ENCODE assay signal across 12 cellular contexts in the genomic region with DNA sequence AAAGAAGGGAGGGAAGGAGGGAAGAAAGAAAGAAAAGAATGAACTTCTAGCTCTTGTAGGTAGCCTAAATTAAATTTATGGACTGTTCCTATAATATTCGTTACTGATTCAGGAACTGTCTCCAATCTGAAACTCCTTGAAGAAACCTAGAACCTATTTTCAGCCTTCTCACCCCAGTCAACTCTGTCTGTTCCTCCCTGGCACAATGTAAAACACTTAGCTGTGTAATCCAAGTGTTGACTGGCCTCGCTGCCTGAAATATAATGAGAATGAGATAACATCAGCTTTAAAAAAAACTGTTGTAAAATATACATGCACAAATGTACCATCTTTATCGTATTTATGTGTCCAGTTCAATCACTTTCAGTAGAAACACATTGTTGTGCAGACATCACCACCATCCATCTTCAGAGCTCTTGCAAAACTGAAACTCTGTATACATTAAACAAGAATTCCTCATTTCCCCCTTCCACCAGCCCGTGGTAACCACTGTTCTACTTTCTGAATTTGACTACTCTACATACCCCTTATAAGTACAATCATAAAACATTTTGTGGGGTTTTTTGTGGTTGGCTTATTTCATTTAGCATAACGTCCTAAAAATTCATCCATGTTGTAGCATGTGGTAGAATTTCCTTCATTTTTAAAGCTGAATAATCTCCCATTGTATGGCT. TPM values are rescaled to one million over a fixed set of nuclear protein-coding genes. Genes with fewer than 3 reads are reported as not detected.
A peak's percentile ranks its signal among the peaks of the same experiment; 100 is the strongest.
DNase-seq lines count a peak whose midpoint lies in the region; ATAC-seq lines count a peak whose summit lies in the region.
"Had no signal": no experiment of that assay in that cellular context is flagged by ENCODE, and none has a peak within 500 bp of the region (broad histone marks: within the 10 kb centered on the region; RNA-seq: fewer than 3 reads in every experiment).

No MANE protein-coding gene starts in this region.

- no peaks in the 10 kb centered on the region for H3K36me3 Mint-ChIP-seq in activated naive CD8-positive, alpha-beta T cell treated with anti-CD3 and anti-CD28 coated beads, Interleukin-2, amount 50 U/mL, for 24 hours (ENCODE audit: low read depth)
- H3K36me3 Mint-ChIP-seq in activated naive CD8-positive, alpha-beta T cell treated with anti-CD3 and anti-CD28 coated beads for 36 hours, result no peaks in the 10 kb centered on the region

- no peak for DNase-seq in activated naive CD8-positive, alpha-beta T cell treated with anti-CD3 and anti-CD28 coated beads, Interleukin-2, amount 50 U/mL, for 24 hours
- DNase-seq in activated naive CD8-positive, alpha-beta T cell treated with anti-CD3 and anti-CD28 coated beads for 36 hours, result no peak
- DNase-seq in stimulated activated naive CD8-positive, alpha-beta T cell treated with anti-CD3 and anti-CD28 coated beads, Interleukin-15, Interleukin-2, amounts not matched to agents 100 U/mL and 50 U/mL, for 24 hours, result no peak
- DNase-seq in HCEC 1CT, result no peak
- no peak for DNase-seq in cerebellar cortex (ENCODE audit: low spot score)
- no peak for DNase-seq in MG63
- DNase-seq: substantia nigra had no signal

- no peaks in the 10 kb centered on the region for H3K36me3 ChIP-seq in MG63
- H3K36me3 ChIP-seq: BLaER1 had no signal

- peaks cover 21% of the 10 kb centered on the region for H3K4me1 Mint-ChIP-seq in activated naive CD8-positive, alpha-beta T cell treated with anti-CD3 and anti-CD28 coated beads, Interleukin-2, amount 50 U/mL, for 24 hours
- H3K4me1 Mint-ChIP-seq in activated naive CD8-positive, alpha-beta T cell treated with anti-CD3 and anti-CD28 coated beads for 36 hours, result peaks cover 13% of the 10 kb centered on the region

- no peaks in the 10 kb centered on the region for H3K27me3 ChIP-seq in MG63
- H3K27me3 ChIP-seq: BLaER1 had no signal

- no peaks in the 10 kb centered on the region for H3K27me3 Mint-ChIP-seq in activated naive CD8-positive, alpha-beta T cell treated with anti-CD3 and anti-CD28 coated beads, Interleukin-2, amount 50 U/mL, for 24 hours
- H3K27me3 Mint-ChIP-seq in activated naive CD8-positive, alpha-beta T cell treated with anti-CD3 and anti-CD28 coated beads for 36 hours, result no peaks in the 10 kb centered on the region

- H3K9me3 Mint-ChIP-seq in activated naive CD8-positive, alpha-beta T cell treated with anti-CD3 and anti-CD28 coated beads, Interleukin-2, amount 50 U/mL, for 24 hours, result no peaks in the 10 kb centered on the region
- H3K9me3 Mint-ChIP-seq in activated naive CD8-positive, alpha-beta T cell treated with anti-CD3 and anti-CD28 coated beads for 36 hours, result no peaks in the 10 kb centered on the region

- ATAC-seq in activated naive CD8-positive, alpha-beta T cell treated with anti-CD3 and anti-CD28 coated beads, Interleukin-2, amount 50 U/mL, for 24 hours, result peak; percentile 92
- ATAC-seq in GM21723 (IDR thresholded peaks at IDR 0.05; ENCODE audit: unreplicated experiment) (peak; percentile 97), HG03378 (IDR thresholded peaks at IDR 0.05; ENCODE audit: unreplicated experiment) (peak; percentile 95)
- peak; percentile 82 for ATAC-seq in stimulated activated naive CD8-positive, alpha-beta T cell treated with anti-CD3 and anti-CD28 coated beads, Interleukin-15, Interleukin-2, amounts not matched to agents 100 U/mL and 50 U/mL, for 24 hours

- H3K27ac Mint-ChIP-seq in activated naive CD8-positive, alpha-beta T cell treated with anti-CD3 and anti-CD28 coated beads, Interleukin-2, amount 50 U/mL, for 24 hours, result peak overlapping the region; percentile 28
- H3K27ac Mint-ChIP-seq in activated naive CD8-positive, alpha-beta T cell treated with anti-CD3 and anti-CD28 coated beads for 36 hours, result no peak overlapping the region

- H3K4me3 ChIP-seq in MG63, result no peak overlapping the region
- H3K4me3 ChIP-seq: BLaER1 had no signal

- H3K9me3 ChIP-seq in MG63, result no peaks in the 10 kb centered on the region
- H3K9me3 ChIP-seq: BLaER1 had no signal

- H3K4me3 Mint-ChIP-seq in activated naive CD8-positive, alpha-beta T cell treated with anti-CD3 and anti-CD28 coated beads, Interleukin-2, amount 50 U/mL, for 24 hours, result no peak overlapping the region
- no peak overlapping the region for H3K4me3 Mint-ChIP-seq in activated naive CD8-positive, alpha-beta T cell treated with anti-CD3 and anti-CD28 coated beads for 36 hours

RNA-seq across cellular contexts. Expression of gene C7orf33, which starts 6.3 kb away (rescaled TPM):
- not detected for total RNA-seq in activated naive CD8-positive, alpha-beta T cell treated with anti-CD3 and anti-CD28 coated beads for 36 hours
- total RNA-seq in MG63 (2014; rRNA removed; shearing (Covaris generic); ENCODE audit: low replicate concordance), result not detected in 2 replicates
- total RNA-seq: dermis microvascular lymphatic vessel endothelial cell; T-helper 1 cell treated with Interleukin-12 subunit alpha and Interleukin-12 subunit beta and Interleukin-4 antibody, amounts not matched to agents 30 ng/mL and 1 ng/mL, for 36 hours had no signal
